1 cellular context compared by ENCODE assay signal in genomic region chr17:50169121-50169764, GRCh38.
A peak's percentile ranks its signal among the peaks of the same experiment; 100 is the strongest.
TF ChIP-seq lines count a peak whose summit lies in the region.

No MANE protein-coding gene starts in this region.

TF ChIP-seq in GM12878, 131 proteins besides CTCF, POLR2A, EP300 and RAD21 (continued from another document):
- TF ChIP-seq CUX1 (IDR thresholded peaks at IDR 0.05; ENCODE audit: insufficient replicate concordance, low read depth, low read length) (no peak), RCOR1 (conservative IDR thresholded peaks at IDR 0.05; ENCODE audit: low read depth, low read length) (no peak), FOS (IDR thresholded peaks at IDR 0.05; ENCODE audit: borderline replicate concordance, extremely low read depth, insufficient read length) (no peak), ZNF217 (IDR thresholded peaks at IDR 0.05) (no peak), EED (IDR thresholded peaks at IDR 0.05; ENCODE audit: low read depth) (peak; percentile 30; the same call in 1 of the 2 replicates), MTA2 (IDR thresholded peaks at IDR 0.05; ENCODE audit: low read depth) (peak; percentile 42; the same call in 1 of the 2 replicates), CBX3 (IDR thresholded peaks at IDR 0.05; ENCODE audit: borderline replicate concordance, low read depth) (no peak), MTA3 (IDR thresholded peaks at IDR 0.05; ENCODE audit: borderline replicate concordance, low read length) (no peak), MXI1 (IDR thresholded peaks at IDR 0.05; ENCODE audit: low read depth, low read length) (no peak), DPF2 (IDR thresholded peaks at IDR 0.05) (no peak), CREB1 (IDR thresholded peaks at IDR 0.05; ENCODE audit: low read depth) (0 out of 2 replicates have a peak, but pooled peaks have one; percentile 38), ZBED1 (IDR thresholded peaks at IDR 0.05; ENCODE audit: borderline replicate concordance) (no peak), KDM1A (IDR thresholded peaks at IDR 0.05; ENCODE audit: borderline replicate concordance) (no peak), TCF7 (IDR thresholded peaks at IDR 0.05; ENCODE audit: borderline replicate concordance) (no peak), SREBF1 (IDR thresholded peaks at IDR 0.05; ENCODE audit: low read length) (no peak), CBFB (IDR thresholded peaks at IDR 0.05; ENCODE audit: low read depth) (no peak), IRF4 (IDR thresholded peaks at IDR 0.05; ENCODE audit: low read depth, low read length) (peak; percentile 63), POLR2AphosphoS2 (IDR thresholded peaks at IDR 0.05; ENCODE audit: low read depth, low read length) (no peak), NBN (IDR thresholded peaks at IDR 0.05) (peak; percentile 98), PKNOX1 (IDR thresholded peaks at IDR 0.05) (no peak), POU2F2 (IDR thresholded peaks at IDR 0.05; ENCODE audit: borderline replicate concordance, low read depth, low read length) (peak; percentile 41; the same call in 1 of the 3 replicates), SPI1 (IDR thresholded peaks at IDR 0.05; ENCODE audit: borderline replicate concordance, insufficient read depth, low read depth, low read length) (no peak), NR2C2 (IDR thresholded peaks at IDR 0.05; ENCODE audit: borderline replicate concordance, control insufficient read depth, insufficient read length, low read depth) (no peak), PML (IDR thresholded peaks at IDR 0.05; ENCODE audit: low read length) (no peak), SIX5 (IDR thresholded peaks at IDR 0.05; ENCODE audit: low read depth, low read length, severe bottlenecking) (no peak)
- TF ChIP-seq, protein P1, sequence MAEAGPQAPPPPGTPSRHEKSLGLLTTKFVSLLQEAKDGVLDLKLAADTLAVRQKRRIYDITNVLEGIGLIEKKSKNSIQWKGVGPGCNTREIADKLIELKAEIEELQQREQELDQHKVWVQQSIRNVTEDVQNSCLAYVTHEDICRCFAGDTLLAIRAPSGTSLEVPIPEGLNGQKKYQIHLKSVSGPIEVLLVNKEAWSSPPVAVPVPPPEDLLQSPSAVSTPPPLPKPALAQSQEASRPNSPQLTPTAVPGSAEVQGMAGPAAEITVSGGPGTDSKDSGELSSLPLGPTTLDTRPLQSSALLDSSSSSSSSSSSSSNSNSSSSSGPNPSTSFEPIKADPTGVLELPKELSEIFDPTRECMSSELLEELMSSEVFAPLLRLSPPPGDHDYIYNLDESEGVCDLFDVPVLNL (IDR thresholded peaks at IDR 0.05; ENCODE audit: low read depth, low read length): 0 out of 2 replicates have a peak, but pooled peaks have one; percentile 18
TF ChIP-seq in GM12878: peak in this region for 30.
